ENCODE assay signal across 18 cellular contexts in genomic region chr12:80802652-80803051, GRCh38.
DNase-seq lines count a peak whose midpoint lies in the region; ATAC-seq and TF ChIP-seq lines count a peak whose summit lies in the region.
"Had no signal": no experiment of that assay in that cellular context is flagged by ENCODE, and none has a peak within 500 bp of the region (broad histone marks: within the 10 kb centered on the region; RNA-seq: fewer than 3 reads in every experiment).

No MANE protein-coding gene starts in this region.

- H3K4me1 ChIP-seq in MM.1S (ENCODE audit: low read length): peaks cover 17% of the 10 kb centered on the region
- H3K4me1 ChIP-seq in Peyer's patch: no peaks in the 10 kb centered on the region
- H3K4me1 ChIP-seq: body of pancreas, foreskin keratinocyte, pancreas had no signal

- no peak overlapping the region for H2AFZ ChIP-seq in MM.1S (ENCODE audit: low read length)

- H3K27ac ChIP-seq in MM.1S (ENCODE audit: low read length) (peak overlapping the region; percentile 36; the same call in 1 of the 2 replicates), Peyer's patch (no peak overlapping the region)
- H3K27ac ChIP-seq: body of pancreas, foreskin keratinocyte, pancreas, tibial artery had no signal

- peak; percentile 72 for ATAC-seq in GM19025 (IDR thresholded peaks at IDR 0.05; ENCODE audit: low read depth, unreplicated experiment)
- peak; percentile 93 for ATAC-seq in GM21717 (IDR thresholded peaks at IDR 0.05; ENCODE audit: unreplicated experiment)
- peak; percentile 89 for ATAC-seq in HG03064 (IDR thresholded peaks at IDR 0.05; ENCODE audit: low read depth, unreplicated experiment)
- ATAC-seq: body of pancreas, foreskin keratinocyte, pancreas, T-helper 17 cell had no signal

- peak overlapping the region; percentile 21; the same call in 1 of the 2 replicates for H3K4me3 ChIP-seq in MM.1S (ENCODE audit: low read length)
- H3K4me3 ChIP-seq in Peyer's patch: no peak overlapping the region
- H3K4me3 ChIP-seq: body of pancreas, MG63, pancreas, tibial artery had no signal

- TF ChIP-seq POLR2A in Peyer's patch (IDR thresholded peaks at IDR 0.05): no peak

- no peaks in the 10 kb centered on the region for H3K79me2 ChIP-seq in MM.1S (ENCODE audit: low read length)

- H3K9me3 ChIP-seq in MM.1S (replicated peaks; ENCODE audit: insufficient read depth, low read length) (no peaks in the 10 kb centered on the region), Peyer's patch (no peaks in the 10 kb centered on the region)
- H3K9me3 ChIP-seq: body of pancreas, MG63, pancreas, tibial artery had no signal

- no peaks in the 10 kb centered on the region for H4K20me1 ChIP-seq in MM.1S (ENCODE audit: insufficient read depth, low read length)

- H3K27me3 ChIP-seq in MM.1S (replicated peaks; ENCODE audit: insufficient read depth, low read length): no peaks in the 10 kb centered on the region
- H3K27me3 ChIP-seq in Peyer's patch: no peaks in the 10 kb centered on the region
- H3K27me3 ChIP-seq: body of pancreas, foreskin keratinocyte, MG63, pancreas, tibial artery had no signal

- H3K36me3 ChIP-seq in MM.1S (replicated peaks; ENCODE audit: insufficient read depth, low read length): no peaks in the 10 kb centered on the region
- H3K36me3 ChIP-seq in Peyer's patch: no peaks in the 10 kb centered on the region
- H3K36me3 ChIP-seq: pancreas, tibial artery had no signal

- H3K4me2 ChIP-seq in MM.1S (ENCODE audit: low read depth, low read length): peak overlapping the region; percentile 76

- H3K9me2 ChIP-seq in MM.1S (replicated peaks; ENCODE audit: insufficient read depth, low read length): no peaks in the 10 kb centered on the region

- H3F3A ChIP-seq in MM.1S (ENCODE audit: insufficient read depth, low read length): peaks cover 8% of the 10 kb centered on the region

- DNase-seq in MM.1S (peak; percentile 78), KG1 (lab: John Stamatoyannopoulos, UW) (no peak), RKO (ENCODE audit: low spot score) (no peak), Peyer's patch (no peak)
- no peak for DNase-seq in effector CD4-positive, alpha-beta T cell
- DNase-seq: activated CD4-positive, alpha-beta T cell treated with anti-CD3 and anti-CD28 coated beads, Interleukin-2, amount 10 ng/mL, durations not matched to agents 24 days and 14 days; activated effector memory CD4-positive, alpha-beta T cell treated with anti-CD3 and anti-CD28 coated beads, Interleukin-2, amount 50 U/mL, for 16 hours; body of pancreas; C1 segment of cervical spinal cord; foreskin keratinocyte; MG63; NCI-H2171 treated with DMSO at 0.1 percent for 48 hours; pancreas; T-helper 17 cell; tibial artery had no signal

- no peak for TF ChIP-seq CTCF in MM.1S (IDR thresholded peaks at IDR 0.05; ENCODE audit: low read length)
- no peak for TF ChIP-seq CTCF in Peyer's patch (IDR thresholded peaks at IDR 0.05)

- H3K9ac ChIP-seq in MM.1S (ENCODE audit: low read length): no peak overlapping the region
